ENCODE assay signal across 27 cellular contexts in genomic region chr4:170581322-170581721, GRCh38.
DNase-seq lines count a peak whose midpoint lies in the region; ATAC-seq and TF ChIP-seq lines count a peak whose summit lies in the region.
"Had no signal": no experiment of that assay in that cellular context is flagged by ENCODE, and none has a peak within 500 bp of the region (broad histone marks: within the 10 kb centered on the region; RNA-seq: fewer than 3 reads in every experiment).

No MANE protein-coding gene starts in this region.

- no peak overlapping the region for H2AFZ ChIP-seq in MM.1S (ENCODE audit: low read length)
- H2AFZ ChIP-seq: GM23248 had no signal

- H4K20me1 ChIP-seq in MM.1S (ENCODE audit: insufficient read depth, low read length), result no peaks in the 10 kb centered on the region

- no CpG with 5 or more reads among the region's 7 CpGs for WGBS in mesendoderm (ENCODE audit: extremely low coverage, insufficient coverage, low lambda C conversion rate)

- H3K4me2 ChIP-seq in MM.1S (ENCODE audit: low read depth, low read length) (no peak overlapping the region), mesendoderm (ENCODE audit: low read length) (no peak overlapping the region)

- ATAC-seq in GM21619 (IDR thresholded peaks at IDR 0.05; ENCODE audit: unreplicated experiment), result no peak
- ATAC-seq: K562 had no signal

- no peak overlapping the region for H2BK5ac ChIP-seq in mesendoderm (ENCODE audit: low read length)

- no peak overlapping the region for H3K23ac ChIP-seq in mesendoderm (ENCODE audit: low read length)

- no peak overlapping the region for H4K5ac ChIP-seq in mesendoderm (ENCODE audit: low read length)

- no peaks in the 10 kb centered on the region for H3K79me1 ChIP-seq in mesendoderm (ENCODE audit: low read length)

- no peak overlapping the region for H2AK5ac ChIP-seq in mesendoderm (ENCODE audit: low read length)

- no peak overlapping the region for H2BK120ac ChIP-seq in mesendoderm (ENCODE audit: low read depth, low read length)

- DNase-seq in DMS53 (lab: John Stamatoyannopoulos, UW) (peak; percentile 9), DMS53 treated with DMSO at 0.1 percent for 48 hours (lab: John Stamatoyannopoulos, UW; ENCODE audit: unreplicated experiment) (no peak), MM.1S (peak; percentile 46), choroid plexus epithelial cell (ENCODE audit: low read depth) (peak; percentile 8), mesendoderm (peak; percentile 87), GM20000 (ENCODE audit: low spot score) (no peak), dorsolateral prefrontal cortex (no peak)
- DNase-seq: AML-193; Calu3; CD8-positive, alpha-beta memory T cell; DMS153; GF-D8; GM23248; NCI-H1092 treated with DMSO at 0.1 percent for 48 hours; NCI-H1436 treated with DMSO at 0.1 percent for 48 hours; NCI-H2029; NCI-H2227 treated with DMSO at 0.1 percent for 48 hours; NCI-H510A; NCI-H748 treated with DMSO at 0.1 percent for 48 hours; OCI-M1; SHP77; SW 1271 had no signal

- no peak overlapping the region for H3K9ac ChIP-seq in MM.1S (ENCODE audit: low read length)
- H3K9ac ChIP-seq in mesendoderm (ENCODE audit: low read length), result no peak overlapping the region
- H3K9ac ChIP-seq: GM23248 had no signal

- H3K27me3 ChIP-seq in MM.1S (replicated peaks; ENCODE audit: insufficient read depth, low read length) (no peaks in the 10 kb centered on the region), mesendoderm (ENCODE audit: insufficient read depth, low read length, poor library complexity) (no peaks in the 10 kb centered on the region), dorsolateral prefrontal cortex (peaks cover 0 to 2% (median 0%) of the 10 kb centered on the region in 45 donors)

- H3K9me3 ChIP-seq in MM.1S (replicated peaks; ENCODE audit: insufficient read depth, low read length), result no peaks in the 10 kb centered on the region

- intact Hi-C loops in dorsolateral prefrontal cortex (cut with DNase I), result no loop called here

- no peak overlapping the region for H4K8ac ChIP-seq in mesendoderm (ENCODE audit: low read depth, low read length)

- no peaks in the 10 kb centered on the region for H3F3A ChIP-seq in MM.1S (ENCODE audit: insufficient read depth, low read length)

- H3K4me3 ChIP-seq in MM.1S (ENCODE audit: low read length) (no peak overlapping the region), choroid plexus epithelial cell (ENCODE audit: low read depth, low read length) (no peak overlapping the region), mesendoderm (ENCODE audit: low read length) (no peak overlapping the region), dorsolateral prefrontal cortex (no peak overlapping the region)
- H3K4me3 ChIP-seq: GM23248, K562, SK-N-MC had no signal

- no peak overlapping the region for H3K27ac ChIP-seq in MM.1S (ENCODE audit: low read length)
- no peak overlapping the region for H3K27ac ChIP-seq in mesendoderm (ENCODE audit: low read depth, low read length)
- no peak overlapping the region for H3K27ac ChIP-seq in dorsolateral prefrontal cortex
- H3K27ac ChIP-seq: 22Rv1, C4-2B, GM23248, SK-N-MC had no signal

- H3K79me2 ChIP-seq in MM.1S (ENCODE audit: low read length), result no peaks in the 10 kb centered on the region
- no peaks in the 10 kb centered on the region for H3K79me2 ChIP-seq in mesendoderm (ENCODE audit: control insufficient read depth, insufficient read depth, low read length)

- H3K36me3 ChIP-seq in MM.1S (replicated peaks; ENCODE audit: insufficient read depth, low read length) (no peaks in the 10 kb centered on the region), mesendoderm (ENCODE audit: control insufficient read depth, insufficient read depth, low read length) (no peaks in the 10 kb centered on the region)

- no peak overlapping the region for H2BK15ac ChIP-seq in mesendoderm (replicated peaks; ENCODE audit: low read depth)

- TF ChIP-seq CTCF in MM.1S (IDR thresholded peaks at IDR 0.05; ENCODE audit: low read length) (no peak), choroid plexus epithelial cell (conservative IDR thresholded peaks at IDR 0.05; ENCODE audit: low read depth, low read length) (no peak), GM20000 (IDR thresholded peaks at IDR 0.05; ENCODE audit: extremely low read depth, missing control alignments) (no peak), dorsolateral prefrontal cortex (IDR thresholded peaks at IDR 0.05 in 54 of 56, conservative IDR thresholded peaks at IDR 0.05 in 2 of 56; ENCODE audit: low read depth in 1 of 56, partially characterized antibody in 56 of 56) (no peak)

- H3K56ac ChIP-seq in mesendoderm (ENCODE audit: low read length), result no peak overlapping the region

- no peak overlapping the region for H3K4ac ChIP-seq in mesendoderm (ENCODE audit: low read depth, low read length)

- no peaks in the 10 kb centered on the region for H3K9me2 ChIP-seq in MM.1S (replicated peaks; ENCODE audit: insufficient read depth, low read length)

- H3K18ac ChIP-seq in mesendoderm (ENCODE audit: low read length), result peak overlapping the region; percentile 45

- H3K4me1 ChIP-seq in MM.1S (ENCODE audit: low read length) (no peaks in the 10 kb centered on the region), mesendoderm (ENCODE audit: control insufficient read depth, low read depth, low read length) (no peaks in the 10 kb centered on the region)

Comparison
In these comparisons a context has a peak if more than half of its experiments do, and no peak if none do; other contexts are left out.
1. DNase-seq: peak in DMS53 (single experiment), MM.1S (single experiment), choroid plexus epithelial cell (single experiment) and mesendoderm (single experiment); none in DMS53 treated with DMSO at 0.1 percent for 48 hours (single experiment), GM20000 (single experiment) and dorsolateral prefrontal cortex (0 of 10).